Comparison of ENCODE assay signal across 8 cellular contexts in genomic region chr12:124720687-124721500, GRCh38.
A peak's percentile ranks its signal among the peaks of the same experiment; 100 is the strongest.
DNase-seq lines count a peak whose midpoint lies in the region; ATAC-seq, FAIRE-seq and TF ChIP-seq lines count a peak whose summit lies in the region.

No MANE protein-coding gene starts in this region.

- H3K9me3 Mint-ChIP-seq in neural crest cell: no peaks in the 10 kb centered on the region

- POLR2A ChIA-PET in H1 (lab: Charles Lee; ENCODE audit: partially characterized antibody): interaction anchor here (0.8 to 1.1 kb wide), 3 partner anchors 11 to 88 kb away, joined by 3 to 5 read pairs (median 3); no protein-coding TSS in a partner anchor

- H3K23me2 ChIP-seq in H1 (ENCODE audit: low read depth, low read length): no peaks in the 10 kb centered on the region

- no peak for TF ChIP-seq POLR2A in H1 (IDR thresholded peaks at IDR 0.05; ENCODE audit: control extremely low read depth in 1 of 2, low read depth in 2 of 2, low read length in 2 of 2)

- peak overlapping the region; percentile 77 for H3K27ac Mint-ChIP-seq in neural crest cell (ENCODE audit: unreplicated experiment)

- TF ChIP-seq CTCF in H1 (IDR thresholded peaks at IDR 0.05; ENCODE audit: control extremely low read depth in 1 of 3, insufficient read depth in 1 of 3, low read depth in 1 of 3, low read length in 3 of 3): no peak
- TF ChIP-seq CTCF in neural crest cell (conservative IDR thresholded peaks at IDR 0.05): no peak

- H3K4me1 Mint-ChIP-seq in neural crest cell: peaks cover 30% of the 10 kb centered on the region

- H4K5ac ChIP-seq in H1 (ENCODE audit: insufficient read length, low read depth, low read length): no peak overlapping the region

- peaks cover 4% of the 10 kb centered on the region for H3K27me3 Mint-ChIP-seq in neural crest cell (ENCODE audit: low read depth)

- H3K9me3 ChIP-seq in H1 (ENCODE audit: insufficient read depth in 2 of 2, low read depth in 1 of 2, low read length in 1 of 2): no peaks in the 10 kb centered on the region; a peak in 1 of 4 replicates

- H4K8ac ChIP-seq in H1 (ENCODE audit: extremely low read depth, insufficient read depth, low read length): no peak overlapping the region; the same call in 1 of the 2 replicates

- H3K27me3 ChIP-seq in H1 (replicated peaks in 1 of 4; ENCODE audit: control insufficient read depth in 3 of 4, extremely low read depth in 1 of 4, insufficient read depth in 3 of 4, low read length in 3 of 4): no peaks in the 10 kb centered on the region

- no peaks in the 10 kb centered on the region for H3K36me3 ChIP-seq in H1 (ENCODE audit: control insufficient read depth in 2 of 4, insufficient read depth in 4 of 4, low read length in 3 of 4)

- no peaks in the 10 kb centered on the region for H3K36me3 Mint-ChIP-seq in neural crest cell (ENCODE audit: low read depth)

- H2BK120ac ChIP-seq in H1 (replicated peaks; ENCODE audit: low read depth, low read length): no peak overlapping the region

- no peak overlapping the region for H3K4me3 ChIP-seq in H1 (ENCODE audit: extremely low read depth in 1 of 4, insufficient read depth in 2 of 4, low read depth in 3 of 4, low read length in 4 of 4)

- no peak overlapping the region for H3K18ac ChIP-seq in H1 (ENCODE audit: extremely low read depth, low read length)

- H3K4me1 ChIP-seq in H1 (replicated peaks in 1 of 4; ENCODE audit: control insufficient read depth in 3 of 4, insufficient read depth in 4 of 4, low read length in 3 of 4): no peaks in the 10 kb centered on the region

- no peak overlapping the region for H2BK15ac ChIP-seq in H1 (ENCODE audit: low read length)

- no peak overlapping the region for H2BK20ac ChIP-seq in H1 (ENCODE audit: low read length)

- H2BK12ac ChIP-seq in H1 (ENCODE audit: low read depth, low read length): no peak overlapping the region

- no peak overlapping the region for H2BK5ac ChIP-seq in H1 (ENCODE audit: low read depth, low read length)

- H3K14ac ChIP-seq in H1 (ENCODE audit: insufficient read length): no peak overlapping the region

- H3K4ac ChIP-seq in H1 (replicated peaks; ENCODE audit: insufficient read length, low read depth, low read length): no peak overlapping the region

- TF ChIP-seq RAD21 in H1 (IDR thresholded peaks at IDR 0.05 in 1 of 2, conservative IDR thresholded peaks at IDR 0.05 in 1 of 2; ENCODE audit: low read depth in 2 of 2, low read length in 2 of 2): no peak

- H3K79me2 ChIP-seq in H1 (ENCODE audit: control insufficient read depth in 1 of 2, insufficient read depth in 2 of 2, low read length in 2 of 2): no peaks in the 10 kb centered on the region

- H3K79me1 ChIP-seq in H1 (ENCODE audit: low read depth, low read length): no peaks in the 10 kb centered on the region

- H3K56ac ChIP-seq in H1 (replicated peaks; ENCODE audit: insufficient read length, low read depth, low read length): no peak overlapping the region

- H3K27ac ChIP-seq in H1 (ENCODE audit: low read depth, low read length): no peak overlapping the region

- H3K9ac ChIP-seq in H1 (replicated peaks in 1 of 4; ENCODE audit: extremely low read depth in 1 of 4, low read depth in 3 of 4, low read length in 3 of 4): no peak overlapping the region

- TF ChIP-seq EP300 in H1 (IDR thresholded peaks at IDR 0.05; ENCODE audit: borderline replicate concordance in 1 of 2, low read depth in 2 of 2, low read length in 2 of 2): no peak

- 85% methylated on average over 16 of the region's 16 CpGs; no CpG with 5 or more reads in 1 of the 2 experiments for WGBS in H1 (ENCODE audit: extremely low coverage in 1 of 2, insufficient coverage in 1 of 2, insufficient read length in 1 of 2, insufficient replicate concordance in 2 of 2, low coverage in 1 of 2, low lambda C conversion rate in 2 of 2, missing lambda C conversion rate in 1 of 2), 2 experiments

- no peak overlapping the region for H3K4me3 Mint-ChIP-seq in neural crest cell

- H4K20me1 ChIP-seq in H1 (replicated peaks in 1 of 2; ENCODE audit: control insufficient read depth in 1 of 2, insufficient read depth in 2 of 2, low read length in 2 of 2): peaks cover 0 to 2% of the 10 kb centered on the region in 2 experiments

- H3K4me2 ChIP-seq in H1 (ENCODE audit: insufficient read depth in 1 of 2, low read depth in 2 of 2, low read length in 2 of 2): no peak overlapping the region

- DNase-seq in ELR (ENCODE audit: low read depth) (peak; percentile 61), NCI-H345 (lab: John Stamatoyannopoulos, UW) (peak; percentile 97), H1 (ENCODE audit: low read depth in 1 of 2, low spot score in 2 of 2) (no peak), neural crest cell (ENCODE audit: low read depth, low spot score) (no peak)
- no peak for DNase-seq in stimulated activated CD4-positive, alpha-beta T cell treated with anti-CD3 and anti-CD28 coated beads, Interleukin-2, amount 100 ng/mL, for 48 hours
- no peak for DNase-seq in activated CD8-positive, alpha-beta memory T cell treated with anti-CD3 and anti-CD28 coated beads for 24 hours

- no peak for ATAC-seq in HG03439 (IDR thresholded peaks at IDR 0.05; ENCODE audit: unreplicated experiment)
- ATAC-seq in GM18498 (IDR thresholded peaks at IDR 0.05; ENCODE audit: unreplicated experiment): no peak

- FAIRE-seq in H1 (lab: Jason Lieb, UNC): no peak

- H2AFZ ChIP-seq in H1 (ENCODE audit: low read length): no peak overlapping the region

- no peak overlapping the region for H3K23ac ChIP-seq in H1 (ENCODE audit: insufficient read length)

- CTCF ChIA-PET in H1 (lab: Charles Lee; ENCODE audit: partially characterized antibody): interaction anchor here (0.6 to 2.5 kb wide), 15 partner anchors 10 to 500 kb away, joined by 3 to 13 read pairs (median 3); no protein-coding TSS in a partner anchor

- H4K91ac ChIP-seq in H1 (replicated peaks; ENCODE audit: insufficient read length, low read length): no peak overlapping the region

- no peak overlapping the region for H2AK5ac ChIP-seq in H1 (ENCODE audit: low read depth, low read length)

TF ChIP-seq in H1, 55 proteins besides CTCF, POLR2A, EP300 and RAD21:
- TF ChIP-seq TBP (IDR thresholded peaks at IDR 0.05; ENCODE audit: low read depth, low read length) (no peak), KDM1A (IDR thresholded peaks at IDR 0.05; ENCODE audit: borderline replicate concordance, low read length) (peak; percentile 72; the same call in 1 of the 2 replicates)

Comparison
In these comparisons a context has a peak if more than half of its experiments do, and no peak if none do; other contexts are left out.
1. DNase-seq: peak in ELR (single experiment) and NCI-H345 (single experiment); none in H1 (0 of 2), neural crest cell (single experiment), stimulated activated CD4-positive, alpha-beta T cell treated with anti-CD3 and anti-CD28 coated beads, Interleukin-2, amount 100 ng/mL, for 48 hours (0 of 2) and activated CD8-positive, alpha-beta memory T cell treated with anti-CD3 and anti-CD28 coated beads for 24 hours (single experiment).